Comparison of ENCODE assay signal across 18 cellular contexts in genomic region chr12:6955462-6956331, GRCh38. TPM values are rescaled to one million over a fixed set of nuclear protein-coding genes. Genes with fewer than 3 reads are reported as not detected.
DNase-seq lines count a peak whose midpoint lies in the region; ATAC-seq and TF ChIP-seq lines count a peak whose summit lies in the region.
"Had no signal": no experiment of that assay in that cellular context is flagged by ENCODE, and none has a peak within 500 bp of the region (broad histone marks: within the 10 kb centered on the region; RNA-seq: fewer than 3 reads in every experiment).

No MANE protein-coding gene starts in this region.

- H3K36me3 ChIP-seq in CD8-positive, alpha-beta memory T cell (ENCODE audit: insufficient read depth, low read length) = peaks cover 45% of the 10 kb centered on the region
- H3K36me3 ChIP-seq in parathyroid adenoma (ENCODE audit: control insufficient read depth, insufficient read depth, low read length) (no peaks in the 10 kb centered on the region), mesenchymal stem cell (ENCODE audit: control insufficient read depth in 1 of 2, insufficient read depth in 2 of 2, low read depth in 1 of 2, low read length in 2 of 2) (peaks cover 0 to 40% of the 10 kb centered on the region in 2 experiments), body of pancreas (replicated peaks in 1 of 2; ENCODE audit: insufficient read depth in 1 of 2, low read depth in 2 of 2) (peaks cover 0 to 5% of the 10 kb centered on the region in 2 donors)
- H3K36me3 ChIP-seq: cardiac muscle cell, right lobe of liver, tibial nerve had no signal

- TF ChIP-seq CTCF in parathyroid adenoma (IDR thresholded peaks at IDR 0.05) (no peak), body of pancreas (IDR thresholded peaks at IDR 0.05) (no peak)

- peak overlapping the region; percentile 92 to 100 (median 98) for H3K27ac Mint-ChIP-seq in CD8-positive, alpha-beta memory T cell
- H3K27ac Mint-ChIP-seq in activated naive CD8-positive, alpha-beta T cell treated with anti-CD3 and anti-CD28 coated beads, Interleukin-2, amount 10 ng/mL, durations not matched to agents 7 days and 5 days = peak overlapping the region; percentile 100

- H3K4me3 ChIP-seq in CD8-positive, alpha-beta memory T cell (ENCODE audit: low read length) = peak overlapping the region; percentile 88
- H3K4me3 ChIP-seq in parathyroid adenoma (ENCODE audit: low read depth, low read length) (no peak overlapping the region), mesenchymal stem cell (ENCODE audit: insufficient read depth in 1 of 2, low read depth in 1 of 2, low read length in 2 of 2) (peak overlapping the region in 1 of 2 experiments; percentile 35), body of pancreas (no peak overlapping the region)
- H3K4me3 ChIP-seq: cardiac muscle cell, GM23248, right lobe of liver, tibial nerve had no signal

- no peak overlapping the region for H3K14ac ChIP-seq in mesenchymal stem cell (ENCODE audit: low read length in 2 of 2)

- H3K79me2 ChIP-seq in parathyroid adenoma = no peaks in the 10 kb centered on the region

- H3K9me3 Mint-ChIP-seq in CD8-positive, alpha-beta memory T cell = peaks cover 0 to 3% (median 0%) of the 10 kb centered on the region in 5 donors
- no peaks in the 10 kb centered on the region for H3K9me3 Mint-ChIP-seq in activated naive CD8-positive, alpha-beta T cell treated with anti-CD3 and anti-CD28 coated beads, Interleukin-2, amount 10 ng/mL, durations not matched to agents 7 days and 5 days

- H3K36me3 Mint-ChIP-seq in CD8-positive, alpha-beta memory T cell = peaks cover 9 to 82% (median 16%) of the 10 kb centered on the region in 3 donors
- peaks cover 64% of the 10 kb centered on the region for H3K36me3 Mint-ChIP-seq in activated naive CD8-positive, alpha-beta T cell treated with anti-CD3 and anti-CD28 coated beads, Interleukin-2, amount 10 ng/mL, durations not matched to agents 7 days and 5 days

- no peaks in the 10 kb centered on the region for H3K79me1 ChIP-seq in mesenchymal stem cell (replicated peaks; ENCODE audit: low read length, poor library complexity, severe bottlenecking)

- intact Hi-C loops in body of pancreas (cut with DNase I) = no loop called here

- H3K9ac ChIP-seq in parathyroid adenoma = no peak overlapping the region
- no peak overlapping the region for H3K9ac ChIP-seq in mesenchymal stem cell (ENCODE audit: low read length)
- H3K9ac ChIP-seq: GM23248 had no signal

- H2BK120ac ChIP-seq in mesenchymal stem cell (ENCODE audit: low read depth, low read length) = no peak overlapping the region

- H3K27me3 ChIP-seq in CD8-positive, alpha-beta memory T cell (ENCODE audit: insufficient read depth, low read length, poor library complexity, severe bottlenecking) = no peaks in the 10 kb centered on the region
- H3K27me3 ChIP-seq in parathyroid adenoma (ENCODE audit: control insufficient read depth, insufficient read depth, low read length) = no peaks in the 10 kb centered on the region
- H3K27me3 ChIP-seq in mesenchymal stem cell (ENCODE audit: control insufficient read depth in 1 of 2, insufficient read depth in 1 of 2, low read length in 2 of 2) = peaks cover 0 to 18% of the 10 kb centered on the region in 2 experiments
- no peaks in the 10 kb centered on the region for H3K27me3 ChIP-seq in body of pancreas
- H3K27me3 ChIP-seq: cardiac muscle cell, right lobe of liver, tibial nerve had no signal

- no peak overlapping the region for H4K8ac ChIP-seq in mesenchymal stem cell (ENCODE audit: low read length)

- H3K27me3 Mint-ChIP-seq in CD8-positive, alpha-beta memory T cell = no peaks in the 10 kb centered on the region
- H3K27me3 Mint-ChIP-seq in activated naive CD8-positive, alpha-beta T cell treated with anti-CD3 and anti-CD28 coated beads, Interleukin-2, amount 10 ng/mL, durations not matched to agents 7 days and 5 days = no peaks in the 10 kb centered on the region

- H2BK15ac ChIP-seq in mesenchymal stem cell (ENCODE audit: low read depth, poor library complexity, severe bottlenecking) = no peak overlapping the region

- CTCF ChIA-PET in CD8-positive, alpha-beta memory T cell (lab: Charles Lee) = interaction anchor here (1.6 to 13.3 kb wide), 5 partner anchors 9 to 158 kb away, joined by 5 to 815 read pairs (median 5); partner anchors contain the start of genes C12orf57, PTPN6 and RNU7-1

- H3K4me1 ChIP-seq in CD8-positive, alpha-beta memory T cell (ENCODE audit: insufficient read depth, low read length) = peaks cover 76% of the 10 kb centered on the region
- H3K4me1 ChIP-seq in parathyroid adenoma = peaks cover 13% of the 10 kb centered on the region
- H3K4me1 ChIP-seq in mesenchymal stem cell (ENCODE audit: control insufficient read depth, insufficient read depth, low read depth, low read length) = peaks cover 14% of the 10 kb centered on the region
- H3K4me1 ChIP-seq in body of pancreas = peaks cover 4% of the 10 kb centered on the region
- H3K4me1 ChIP-seq: Caco-2, right lobe of liver had no signal

- H3K4me3 Mint-ChIP-seq in CD8-positive, alpha-beta memory T cell = peak overlapping the region; percentile 85 to 99 (median 98)
- H3K4me3 Mint-ChIP-seq in activated naive CD8-positive, alpha-beta T cell treated with anti-CD3 and anti-CD28 coated beads, Interleukin-2, amount 10 ng/mL, durations not matched to agents 7 days and 5 days = peak overlapping the region; percentile 100

- no peak overlapping the region for H3K4ac ChIP-seq in mesenchymal stem cell (ENCODE audit: low read depth in 1 of 2, low read length in 2 of 2)

- no peak overlapping the region for H3K18ac ChIP-seq in mesenchymal stem cell (ENCODE audit: low read depth in 1 of 2, low read length in 2 of 2)

- POLR2A ChIA-PET in CD8-positive, alpha-beta memory T cell (lab: Charles Lee) = interaction anchor here (0.6 to 13.3 kb wide), 4 partner anchors 8 to 75 kb away, joined by 3 to 481 read pairs (median 4); partner anchors contain the start of genes C12orf57, PTPN6 and RNU7-1
- POLR2A ChIA-PET in activated naive CD8-positive, alpha-beta T cell treated with anti-CD3 and anti-CD28 coated beads, Interleukin-2, amount 10 ng/mL, durations not matched to agents 7 days and 5 days (lab: Charles Lee) = interaction anchor here (0.5 to 13.5 kb wide), 5 partner anchors 12 to 183 kb away, joined by 4 to 1055 read pairs (median 5); partner anchors contain the start of genes C12orf57, CDCA3, PTPN6 and RNU7-1

- peak in 1 of 5 donors; percentile 44 for DNase-seq in CD8-positive, alpha-beta memory T cell
- no peak for DNase-seq in activated naive CD8-positive, alpha-beta T cell treated with anti-CD3 and anti-CD28 coated beads, Interleukin-2, amount 10 ng/mL, durations not matched to agents 7 days and 5 days
- DNase-seq in mesenchymal stem cell (no peak), NCI-H2196 (lab: John Stamatoyannopoulos, UW; ENCODE audit: unreplicated experiment) (no peak), body of pancreas (no peak)
- DNase-seq: Caco-2, GM23248, NCI-H1092 treated with DMSO at 0.1 percent for 48 hours, NCI-H510A had no signal

- H3K4me1 Mint-ChIP-seq in CD8-positive, alpha-beta memory T cell = peaks cover 77 to 89% (median 77%) of the 10 kb centered on the region in 3 donors
- peaks cover 67% of the 10 kb centered on the region for H3K4me1 Mint-ChIP-seq in activated naive CD8-positive, alpha-beta T cell treated with anti-CD3 and anti-CD28 coated beads, Interleukin-2, amount 10 ng/mL, durations not matched to agents 7 days and 5 days

- H2BK5ac ChIP-seq in mesenchymal stem cell (ENCODE audit: low read depth, low read length, poor library complexity, severe bottlenecking) = no peak overlapping the region

- no peak overlapping the region for H2BK12ac ChIP-seq in mesenchymal stem cell (ENCODE audit: low read length in 2 of 2)

- no peak for ATAC-seq in activated naive CD8-positive, alpha-beta T cell treated with anti-CD3 and anti-CD28 coated beads, Interleukin-2, amount 10 ng/mL, durations not matched to agents 7 days and 5 days (ENCODE audit: low read depth)
- no peak for ATAC-seq in HG02852 (IDR thresholded peaks at IDR 0.05; ENCODE audit: unreplicated experiment)
- ATAC-seq in body of pancreas = no peak
- ATAC-seq: right lobe of liver had no signal

- H2AK5ac ChIP-seq in mesenchymal stem cell (ENCODE audit: low read length, severe bottlenecking) = no peak overlapping the region

- no peak overlapping the region for H2AFZ ChIP-seq in parathyroid adenoma
- H2AFZ ChIP-seq in mesenchymal stem cell (ENCODE audit: low read depth, low read length) = no peak overlapping the region
- H2AFZ ChIP-seq: GM23248 had no signal

- TF ChIP-seq POLR2A in GM19193 (IDR thresholded peaks at IDR 0.05; ENCODE audit: extremely low read depth, insufficient read depth, insufficient read length) (peak; percentile 6), body of pancreas (IDR thresholded peaks at IDR 0.05) (no peak)

- H4K91ac ChIP-seq in mesenchymal stem cell (ENCODE audit: low read length) = no peak overlapping the region

- peak overlapping the region; percentile 68 for H3K27ac ChIP-seq in CD8-positive, alpha-beta memory T cell (ENCODE audit: low read depth, low read length)
- peak overlapping the region; percentile 74 for H3K27ac ChIP-seq in parathyroid adenoma
- no peak overlapping the region for H3K27ac ChIP-seq in mesenchymal stem cell (ENCODE audit: low read length, poor library complexity, severe bottlenecking)
- H3K27ac ChIP-seq in body of pancreas = no peak overlapping the region
- H3K27ac ChIP-seq: cardiac muscle cell, GM23248, right lobe of liver had no signal

- H3K23ac ChIP-seq in mesenchymal stem cell (ENCODE audit: low read length in 2 of 2) = no peak overlapping the region

- H3K4me2 ChIP-seq in parathyroid adenoma (ENCODE audit: low read length) (no peak overlapping the region), mesenchymal stem cell (ENCODE audit: low read length, poor library complexity, severe bottlenecking) (no peak overlapping the region)

- 91% methylated on average over 19 of the region's 19 CpGs for WGBS in mesenchymal stem cell
- 70 to 85% methylated on average over 13 to 18 of the region's 19 CpGs for WGBS in body of pancreas, 2 donors

- no peaks in the 10 kb centered on the region for H3K9me3 ChIP-seq in CD8-positive, alpha-beta memory T cell (ENCODE audit: low read length)
- H3K9me3 ChIP-seq in parathyroid adenoma (ENCODE audit: control insufficient read depth, low read length) = no peaks in the 10 kb centered on the region
- H3K9me3 ChIP-seq in mesenchymal stem cell (ENCODE audit: control insufficient read depth, low read length) = no peaks in the 10 kb centered on the region
- H3K9me3 ChIP-seq in body of pancreas = no peaks in the 10 kb centered on the region
- H3K9me3 ChIP-seq: Caco-2, right lobe of liver, tibial nerve had no signal

RNA-seq across cellular contexts. Expression of gene PTPN6, which starts 4.5 kb away (rescaled TPM):
- 100 to 1,000 TPM; 456 to 460 TPM for total RNA-seq in CD8-positive, alpha-beta memory T cell
- polyA plus RNA-seq in CD8-positive, alpha-beta memory T cell = 379 TPM
- 100 to 1,000 TPM; 349 to 370 TPM for total RNA-seq in activated naive CD8-positive, alpha-beta T cell treated with anti-CD3 and anti-CD28 coated beads, Interleukin-2, amount 10 ng/mL, durations not matched to agents 7 days and 5 days
- polyA plus RNA-seq in mesenchymal stem cell (2013, experiment 1 of 2) = 0.73 TPM
- polyA plus RNA-seq in mesenchymal stem cell (2013, experiment 2 of 2) = 1.2 TPM
- 10 to 100 TPM; 18.4 to 19.4 TPM for total RNA-seq in body of pancreas
- total RNA-seq: GM23248 had no signal

RNA-seq across cellular contexts. Expression of gene C12orf57, which starts 11.9 kb away (rescaled TPM):
- total RNA-seq in CD8-positive, alpha-beta memory T cell = 100 to 1,000 TPM; 297 to 304 TPM
- 259 TPM for polyA plus RNA-seq in CD8-positive, alpha-beta memory T cell
- 100 to 1,000 TPM; 210 to 217 TPM for total RNA-seq in activated naive CD8-positive, alpha-beta T cell treated with anti-CD3 and anti-CD28 coated beads, Interleukin-2, amount 10 ng/mL, durations not matched to agents 7 days and 5 days
- 186 TPM for polyA plus RNA-seq in mesenchymal stem cell (2013, experiment 1 of 2)
- polyA plus RNA-seq in mesenchymal stem cell (2013, experiment 2 of 2) = 188 TPM
- 100 to 1,000 TPM; 219 to 302 TPM for total RNA-seq in body of pancreas

RNA-seq across cellular contexts. Expression of gene RNU7-1, which starts 12.1 kb away (rescaled TPM):
- not detected for total RNA-seq in CD8-positive, alpha-beta memory T cell
- not detected for polyA plus RNA-seq in CD8-positive, alpha-beta memory T cell
- not detected for total RNA-seq in activated naive CD8-positive, alpha-beta T cell treated with anti-CD3 and anti-CD28 coated beads, Interleukin-2, amount 10 ng/mL, durations not matched to agents 7 days and 5 days
- polyA plus RNA-seq in mesenchymal stem cell (2013, experiment 1 of 2) = not detected
- polyA plus RNA-seq in mesenchymal stem cell (2013, experiment 2 of 2) = not detected
- not detected for total RNA-seq in body of pancreas
- total RNA-seq: Caco-2, cardiac muscle cell, GM23248, HT1080, right lobe of liver, RPMI7951, tibial nerve had no signal
- polyA plus RNA-seq: cardiac muscle cell, esophagus, GM23248 had no signal

RNA-seq across cellular contexts. Expression of gene PHB2, which starts 14.8 kb away (rescaled TPM):
- total RNA-seq in CD8-positive, alpha-beta memory T cell = 100 to 1,000 TPM; 499 to 503 TPM
- 116 TPM for polyA plus RNA-seq in CD8-positive, alpha-beta memory T cell
- 100 to 1,000 TPM; 175 to 189 TPM for total RNA-seq in activated naive CD8-positive, alpha-beta T cell treated with anti-CD3 and anti-CD28 coated beads, Interleukin-2, amount 10 ng/mL, durations not matched to agents 7 days and 5 days
- 253 TPM for polyA plus RNA-seq in mesenchymal stem cell (2013, experiment 1 of 2)
- polyA plus RNA-seq in mesenchymal stem cell (2013, experiment 2 of 2) = 265 TPM
- 100 to 1,000 TPM in 1 of 2 donors, 10 to 100 TPM in 1; 83.4 to 125 TPM for total RNA-seq in body of pancreas

RNA-seq across cellular contexts. Expression of gene EMG1, which starts 15.0 kb away (rescaled TPM):
- 100 to 1,000 TPM; 158 to 161 TPM for total RNA-seq in CD8-positive, alpha-beta memory T cell
- 64.4 TPM for polyA plus RNA-seq in CD8-positive, alpha-beta memory T cell
- 10 to 100 TPM; 50.0 to 55.7 TPM for total RNA-seq in activated naive CD8-positive, alpha-beta T cell treated with anti-CD3 and anti-CD28 coated beads, Interleukin-2, amount 10 ng/mL, durations not matched to agents 7 days and 5 days
- 30.6 TPM for polyA plus RNA-seq in mesenchymal stem cell (2013, experiment 1 of 2)
- 32.3 TPM for polyA plus RNA-seq in mesenchymal stem cell (2013, experiment 2 of 2)
- total RNA-seq in body of pancreas = 10 to 100 TPM in 1 of 2 donors, 1 to 10 TPM in 1; 8.3 to 15.5 TPM

Comparison
In these comparisons a context has a peak if more than half of its experiments do, and no peak if none do; other contexts are left out.
1. H3K27ac ChIP-seq: peak in CD8-positive, alpha-beta memory T cell (single experiment) and parathyroid adenoma (single experiment); none in mesenchymal stem cell (single experiment) and body of pancreas (0 of 4).
2. RNA of gene PTPN6, which starts 4.5 kb away (total RNA-seq): 456 to 460 TPM in CD8-positive, alpha-beta memory T cell and 349 to 370 TPM in activated naive CD8-positive, alpha-beta T cell treated with anti-CD3 and anti-CD28 coated beads, Interleukin-2, amount 10 ng/mL, durations not matched to agents 7 days and 5 days; 18.4 to 19.4 TPM in body of pancreas; every median in the first group is over 10 times any median in the second.